ENCODE assay signal across 21 cellular contexts in genomic region chr2:19754907-19755306, GRCh38.
DNase-seq lines count a peak whose midpoint lies in the region; ATAC-seq, FAIRE-seq and TF ChIP-seq lines count a peak whose summit lies in the region.
"Had no signal": no experiment of that assay in that cellular context is flagged by ENCODE, and none has a peak within 500 bp of the region (broad histone marks: within the 10 kb centered on the region; RNA-seq: fewer than 3 reads in every experiment).

No MANE protein-coding gene starts in this region.

- no peak for TF ChIP-seq EP300 in SK-N-SH (IDR thresholded peaks at IDR 0.05; ENCODE audit: borderline replicate concordance in 1 of 2, low read depth in 1 of 2, low read length in 1 of 2)

- H3K4me1 Mint-ChIP-seq in astrocyte (ENCODE audit: low read depth, unreplicated experiment): no peaks in the 10 kb centered on the region
- no peaks in the 10 kb centered on the region for H3K4me1 Mint-ChIP-seq in stimulated activated naive CD8-positive, alpha-beta T cell treated with anti-CD3 and anti-CD28 coated beads, Interleukin-15, amount 100 ng/mL, for 72 hours

- no peak overlapping the region for H3K4me2 ChIP-seq in SK-N-SH
- no peak overlapping the region for H3K4me2 ChIP-seq in astrocyte (ENCODE audit: low read length)
- H3K4me2 ChIP-seq: BLaER1 treated with 17β-estradiol and CSF1 and Interleukin-3, amounts not matched to agents 10 nM and 100 nM; KMS-11 had no signal

- no peaks in the 10 kb centered on the region for H3F3A ChIP-seq in SK-N-SH (replicated peaks; ENCODE audit: insufficient read depth)

- H3K9ac ChIP-seq in SK-N-SH: no peak overlapping the region
- H3K9ac ChIP-seq in astrocyte (ENCODE audit: low read length): no peak overlapping the region
- H3K9ac ChIP-seq: BLaER1 treated with 17β-estradiol and CSF1 and Interleukin-3, amounts not matched to agents 10 nM and 100 nM; KMS-11 had no signal

- no peak for TF ChIP-seq POLR2A in testis (IDR thresholded peaks at IDR 0.05)

- ATAC-seq in SK-N-SH treated with all-trans-retinoic acid at 6 μM for 48 hours: no peak
- ATAC-seq in foreskin keratinocyte: peak; percentile 33
- no peak for ATAC-seq in GM21515 (IDR thresholded peaks at IDR 0.05; ENCODE audit: unreplicated experiment)
- ATAC-seq in stimulated activated naive CD8-positive, alpha-beta T cell treated with anti-CD3 and anti-CD28 coated beads, Interleukin-15, amount 100 ng/mL, for 72 hours: no peak
- no peak for ATAC-seq in HG02981 (IDR thresholded peaks at IDR 0.05; ENCODE audit: unreplicated experiment)
- ATAC-seq: CD8-positive, alpha-beta T cell had no signal

- H3K4me1 ChIP-seq in SK-N-SH (ENCODE audit: control insufficient read depth in 1 of 2, insufficient read depth in 2 of 2, low read depth in 1 of 2, low read length in 1 of 2): peaks cover 0 to 2% of the 10 kb centered on the region in 2 experiments; a peak in 1 of 4 replicates
- no peaks in the 10 kb centered on the region for H3K4me1 ChIP-seq in astrocyte (ENCODE audit: insufficient read depth, low read length)
- H3K4me1 ChIP-seq in foreskin keratinocyte: peaks cover 13% of the 10 kb centered on the region
- no peaks in the 10 kb centered on the region for H3K4me1 ChIP-seq in testis
- H3K4me1 ChIP-seq: HAP-1 had no signal

- H3K4me3 ChIP-seq in SK-N-SH (ENCODE audit: low read depth in 2 of 2, low read length in 1 of 2) (no peak overlapping the region), astrocyte (ENCODE audit: insufficient read depth, low read depth, low read length) (no peak overlapping the region), testis (no peak overlapping the region)
- H3K4me3 ChIP-seq: BLaER1 treated with 17β-estradiol and CSF1 and Interleukin-3, amounts not matched to agents 10 nM and 100 nM; HAP-1 had no signal

- no peak overlapping the region for H3K27ac Mint-ChIP-seq in astrocyte (ENCODE audit: unreplicated experiment)
- H3K27ac Mint-ChIP-seq in stimulated activated naive CD8-positive, alpha-beta T cell treated with anti-CD3 and anti-CD28 coated beads, Interleukin-15, amount 100 ng/mL, for 72 hours: no peak overlapping the region
- H3K27ac Mint-ChIP-seq: CD8-positive, alpha-beta T cell had no signal

- no peak for FAIRE-seq in astrocyte (lab: Jason Lieb, UNC)
- FAIRE-seq: D721Med had no signal

- H3K27me3 ChIP-seq in SK-N-SH (ENCODE audit: insufficient read depth): peaks cover 30% of the 10 kb centered on the region; the same call in 1 of the 2 replicates
- peaks cover 2% of the 10 kb centered on the region for H3K27me3 ChIP-seq in astrocyte (ENCODE audit: insufficient read depth, low read length)
- H3K27me3 ChIP-seq in foreskin keratinocyte: peaks cover 7% of the 10 kb centered on the region
- H3K27me3 ChIP-seq in testis: no peaks in the 10 kb centered on the region
- H3K27me3 ChIP-seq: BLaER1 treated with 17β-estradiol and CSF1 and Interleukin-3, amounts not matched to agents 10 nM and 100 nM had no signal

- no peak for DNase-seq in SK-N-SH
- DNase-seq in astrocyte (ENCODE audit: low read depth): peak; percentile 54
- DNase-seq in foreskin keratinocyte: peak in 1 of 2 donors; percentile 54
- peak; percentile 52 for DNase-seq in testis
- no peak for DNase-seq in stimulated activated naive CD8-positive, alpha-beta T cell treated with anti-CD3 and anti-CD28 coated beads, Interleukin-15, amount 100 ng/mL, for 72 hours
- DNase-seq: CD8-positive, alpha-beta T cell; DND-41; NCI-H1048; NCI-H1694; NCI-H2081 treated with DMSO at 0.1 percent for 48 hours; NCI-H226; NCI-H524; OCI-M1; SHP77 treated with DMSO at 0.1 percent for 48 hours had no signal

- H3K9me2 ChIP-seq in SK-N-SH: no peaks in the 10 kb centered on the region

- no peak overlapping the region for H2AFZ ChIP-seq in SK-N-SH (ENCODE audit: low read depth)
- peak overlapping the region; percentile 38 for H2AFZ ChIP-seq in astrocyte (ENCODE audit: low read depth, low read length)

- peaks cover 4% of the 10 kb centered on the region for H3K9me3 Mint-ChIP-seq in astrocyte (ENCODE audit: unreplicated experiment)
- no peaks in the 10 kb centered on the region for H3K9me3 Mint-ChIP-seq in stimulated activated naive CD8-positive, alpha-beta T cell treated with anti-CD3 and anti-CD28 coated beads, Interleukin-15, amount 100 ng/mL, for 72 hours
- H3K9me3 Mint-ChIP-seq: CD8-positive, alpha-beta T cell had no signal

- H3K36me3 Mint-ChIP-seq in astrocyte (ENCODE audit: low read depth, unreplicated experiment): no peaks in the 10 kb centered on the region
- H3K36me3 Mint-ChIP-seq: CD8-positive, alpha-beta T cell had no signal

- no peak for TF ChIP-seq CTCF in SK-N-SH (IDR thresholded peaks at IDR 0.05)
- no peak for TF ChIP-seq CTCF in astrocyte (IDR thresholded peaks at IDR 0.05; ENCODE audit: insufficient read depth, low read depth, low read length)
- no peak for TF ChIP-seq CTCF in foreskin keratinocyte (conservative IDR thresholded peaks at IDR 0.05)
- no peak for TF ChIP-seq CTCF in testis (IDR thresholded peaks at IDR 0.05)

- no peaks in the 10 kb centered on the region for H4K20me1 ChIP-seq in SK-N-SH (ENCODE audit: insufficient read depth)
- no peaks in the 10 kb centered on the region for H4K20me1 ChIP-seq in astrocyte (ENCODE audit: insufficient read depth, low read length)
- H4K20me1 ChIP-seq: BLaER1 treated with 17β-estradiol and CSF1 and Interleukin-3, amounts not matched to agents 10 nM and 100 nM had no signal

- H3K27me3 Mint-ChIP-seq in astrocyte (ENCODE audit: low read depth, unreplicated experiment): peaks cover 14% of the 10 kb centered on the region
- peaks cover 26% of the 10 kb centered on the region for H3K27me3 Mint-ChIP-seq in stimulated activated naive CD8-positive, alpha-beta T cell treated with anti-CD3 and anti-CD28 coated beads, Interleukin-15, amount 100 ng/mL, for 72 hours

- POLR2A ChIA-PET in SK-N-SH (lab: Yijun Ruan, JAX): no interaction called here

- H3K79me2 ChIP-seq in SK-N-SH (ENCODE audit: insufficient read depth) (no peaks in the 10 kb centered on the region), astrocyte (ENCODE audit: insufficient read depth, low read length) (no peaks in the 10 kb centered on the region)

- H3K9me3 ChIP-seq in SK-N-SH (no peaks in the 10 kb centered on the region), astrocyte (ENCODE audit: insufficient read depth, low read depth, low read length) (no peaks in the 10 kb centered on the region), testis (no peaks in the 10 kb centered on the region)
- H3K9me3 ChIP-seq: BLaER1 treated with 17β-estradiol and CSF1 and Interleukin-3, amounts not matched to agents 10 nM and 100 nM; HAP-1 had no signal

- no peaks in the 10 kb centered on the region for H3K36me3 ChIP-seq in SK-N-SH (replicated peaks in 1 of 2; ENCODE audit: control insufficient read depth in 1 of 2, insufficient read depth in 2 of 2, low read length in 1 of 2)
- H3K36me3 ChIP-seq in astrocyte (ENCODE audit: insufficient read depth, low read length): no peaks in the 10 kb centered on the region
- no peaks in the 10 kb centered on the region for H3K36me3 ChIP-seq in testis (ENCODE audit: low read depth, missing control alignments)
- H3K36me3 ChIP-seq: BLaER1 treated with 17β-estradiol and CSF1 and Interleukin-3, amounts not matched to agents 10 nM and 100 nM; HAP-1 had no signal

- intact Hi-C loops in testis (cut with DNase I; ENCODE audit: low total_unique reads): no loop called here

- CTCF ChIA-PET in SK-N-SH (lab: Yijun Ruan, JAX): no interaction called here

- no peak overlapping the region for H3K4me3 Mint-ChIP-seq in astrocyte (ENCODE audit: unreplicated experiment)
- H3K4me3 Mint-ChIP-seq in stimulated activated naive CD8-positive, alpha-beta T cell treated with anti-CD3 and anti-CD28 coated beads, Interleukin-15, amount 100 ng/mL, for 72 hours: no peak overlapping the region
- H3K4me3 Mint-ChIP-seq: CD8-positive, alpha-beta T cell had no signal

- H3K27ac ChIP-seq in SK-N-SH (ENCODE audit: low read depth in 2 of 2, low read length in 1 of 2) (no peak overlapping the region), astrocyte (ENCODE audit: low read depth, low read length) (no peak overlapping the region), foreskin keratinocyte (no peak overlapping the region), testis (no peak overlapping the region)
- H3K27ac ChIP-seq: BLaER1 treated with 17β-estradiol and CSF1 and Interleukin-3, amounts not matched to agents 10 nM and 100 nM; KMS-11 had no signal

- no peak for TF ChIP-seq RAD21 in SK-N-SH (IDR thresholded peaks at IDR 0.05; ENCODE audit: low read length)

- WGBS in SK-N-SH (ENCODE audit: low lambda C conversion rate): 43% methylated on average over 10 of the region's 10 CpGs
- WGBS in testis, 2 donors: 65 to 76% methylated on average over 10 of the region's 10 CpGs

TF ChIP-seq in SK-N-SH treated with all-trans-retinoic acid at 6 μM for 48 hours, 23 proteins besides CTCF, POLR2A, EP300 and RAD21 (continues in another document):
- TF ChIP-seq ISL1 (CRISPR knock-in tag; IDR thresholded peaks at IDR 0.05) (peak; percentile 20; the same call in 1 of the 2 replicates), ZFP3 (CRISPR knock-in tag; IDR thresholded peaks at IDR 0.05) (no peak), PPARA (CRISPR knock-in tag; IDR thresholded peaks at IDR 0.05; ENCODE audit: borderline replicate concordance) (no peak), RARB (CRISPR knock-in tag; IDR thresholded peaks at IDR 0.05) (no peak)

TF ChIP-seq in SK-N-SH, 30 proteins besides CTCF, POLR2A, EP300 and RAD21 (continues in another document):
- TF ChIP-seq EZH2phosphoT487 (IDR thresholded peaks at IDR 0.05; ENCODE audit: borderline replicate concordance, low read depth) (no peak), GATA2 (CRISPR knock-in tag; IDR thresholded peaks at IDR 0.05) (no peak), TCF12 (IDR thresholded peaks at IDR 0.05) (no peak), FOSL2 (IDR thresholded peaks at IDR 0.05; ENCODE audit: borderline replicate concordance, low read depth) (no peak), SIN3A (IDR thresholded peaks at IDR 0.05; ENCODE audit: borderline replicate concordance, low read depth, low read length) (no peak), FOXM1 (IDR thresholded peaks at IDR 0.05; ENCODE audit: low read depth) (no peak), JUND (IDR thresholded peaks at IDR 0.05) (no peak), POLR2AphosphoS5 (IDR thresholded peaks at IDR 0.05; ENCODE audit: low read depth, low read length) (no peak), TAF1 (IDR thresholded peaks at IDR 0.05; ENCODE audit: borderline replicate concordance, low read depth, low read length) (no peak), SMC3 (IDR thresholded peaks at IDR 0.05; ENCODE audit: low read depth, low read length) (no peak), CHD2 (IDR thresholded peaks at IDR 0.05; ENCODE audit: low read length, partially characterized antibody) (no peak), RCOR1 (IDR thresholded peaks at IDR 0.05; ENCODE audit: low read length) (no peak), NRF1 (IDR thresholded peaks at IDR 0.05; ENCODE audit: low read depth, low read length) (no peak), NFIC (IDR thresholded peaks at IDR 0.05; ENCODE audit: borderline replicate concordance) (no peak)

Comparison
In these comparisons a context has a peak if more than half of its experiments do, and no peak if none do; other contexts are left out.
1. DNase-seq: peak in astrocyte (single experiment) and testis (single experiment); none in SK-N-SH (single experiment) and stimulated activated naive CD8-positive, alpha-beta T cell treated with anti-CD3 and anti-CD28 coated beads, Interleukin-15, amount 100 ng/mL, for 72 hours (0 of 2).